ENCODE assay signal across 8 cellular contexts in the genomic region with DNA sequence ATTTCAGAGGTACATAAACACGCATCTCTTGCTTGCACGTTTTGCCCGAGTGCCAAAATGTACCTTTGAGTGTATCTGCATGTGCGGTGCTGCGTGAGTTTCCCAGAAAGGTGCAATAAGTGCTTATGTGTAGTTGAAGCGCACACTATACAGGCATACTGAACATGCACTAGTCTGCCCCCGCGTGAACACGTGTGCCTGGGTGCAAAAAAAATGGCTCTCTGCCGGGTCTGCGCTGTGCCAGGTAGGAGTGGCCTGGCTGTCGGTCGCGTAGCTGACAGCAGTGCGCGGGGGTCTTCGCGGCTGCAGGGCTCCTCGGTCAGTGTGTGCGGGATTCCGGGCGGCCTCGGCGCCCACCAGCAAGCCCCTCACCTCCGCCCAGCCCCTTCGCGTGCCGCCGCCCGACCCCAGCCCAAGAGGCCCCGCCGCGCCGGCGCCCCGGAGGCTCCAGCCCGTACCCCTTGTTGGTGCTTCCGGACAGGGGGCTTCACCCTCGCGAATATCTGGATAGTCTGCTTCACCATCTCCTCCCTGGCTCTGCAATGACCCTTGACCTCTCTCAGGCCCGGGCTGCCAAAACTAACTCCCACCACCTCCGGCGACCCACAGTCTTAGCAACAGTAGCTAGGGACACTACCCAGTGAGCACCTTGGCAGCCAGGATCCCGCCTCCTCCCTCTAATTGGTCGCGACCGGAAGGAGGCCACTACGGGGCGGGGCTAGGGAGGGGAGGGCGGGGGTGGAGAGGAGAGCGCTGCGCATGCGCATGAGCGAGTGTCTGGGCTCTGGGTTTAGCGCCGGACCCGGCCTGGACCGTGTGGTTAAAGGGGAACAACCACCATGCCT. TPM values are rescaled to one million over a fixed set of nuclear protein-coding genes. Genes with fewer than 3 reads are reported as not detected.
A peak's percentile ranks its signal among the peaks of the same experiment; 100 is the strongest.
DNase-seq lines count a peak whose midpoint lies in the region; ATAC-seq and TF ChIP-seq lines count a peak whose summit lies in the region.

A gene with protein sequence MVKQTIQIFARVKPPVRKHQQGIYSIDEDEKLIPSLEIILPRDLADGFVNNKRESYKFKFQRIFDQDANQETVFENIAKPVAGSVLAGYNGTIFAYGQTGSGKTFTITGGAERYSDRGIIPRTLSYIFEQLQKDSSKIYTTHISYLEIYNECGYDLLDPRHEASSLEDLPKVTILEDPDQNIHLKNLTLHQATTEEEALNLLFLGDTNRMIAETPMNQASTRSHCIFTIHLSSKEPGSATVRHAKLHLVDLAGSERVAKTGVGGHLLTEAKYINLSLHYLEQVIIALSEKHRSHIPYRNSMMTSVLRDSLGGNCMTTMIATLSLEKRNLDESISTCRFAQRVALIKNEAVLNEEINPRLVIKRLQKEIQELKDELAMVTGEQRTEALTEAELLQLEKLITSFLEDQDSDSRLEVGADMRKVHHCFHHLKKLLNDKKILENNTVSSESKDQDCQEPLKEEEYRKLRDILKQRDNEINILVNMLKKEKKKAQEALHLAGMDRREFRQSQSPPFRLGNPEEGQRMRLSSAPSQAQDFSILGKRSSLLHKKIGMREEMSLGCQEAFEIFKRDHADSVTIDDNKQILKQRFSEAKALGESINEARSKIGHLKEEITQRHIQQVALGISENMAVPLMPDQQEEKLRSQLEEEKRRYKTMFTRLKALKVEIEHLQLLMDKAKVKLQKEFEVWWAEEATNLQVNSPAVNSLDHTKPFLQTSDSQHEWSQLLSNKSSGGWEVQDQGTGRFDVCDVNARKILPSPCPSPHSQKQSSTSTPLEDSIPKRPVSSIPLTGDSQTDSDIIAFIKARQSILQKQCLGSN (minus strand): TSS at position 622 of the 845 bp plus-strand sequence. CDS start 98 bp downstream, at position 524.

- H3K27ac ChIP-seq in skin epidermis = peak within 1 kb of the TSS in 14 of 21 experiments; percentile 7 to 73 (median 44)

- H3K9me3 Mint-ChIP-seq in activated B cell treated with CpG ODN at 0.5 μM for 24 hours = no peaks in the 10 kb centered on the region

- peak within 1 kb of the TSS; percentile 66 to 68 for H3K4me3 ChIP-seq in cardiac fibroblast (replicated peaks in 1 of 2; ENCODE audit: low read depth in 2 of 2, low read length in 2 of 2)
- H3K4me3 ChIP-seq in skin epidermis = peak within 1 kb of the TSS; percentile 42 to 85 (median 65)

- peaks cover 7% of the 10 kb centered on the region for H3K4me1 Mint-ChIP-seq in activated B cell treated with CpG ODN at 0.5 μM for 24 hours

- CTCF ChIA-PET in activated B cell treated with CpG ODN at 0.5 μM for 24 hours (lab: Charles Lee) = no interaction called here

- DNase-seq in GM13977 (ENCODE audit: low spot score) = peak; percentile 97
- DNase-seq in NCI-H187 (lab: John Stamatoyannopoulos, UW) = peak; percentile 69 to 94
- peak; percentile 39 for DNase-seq in activated B cell treated with CpG ODN at 0.5 μM for 24 hours
- peak; percentile 84 to 93 for DNase-seq in cardiac fibroblast (ENCODE audit: low read depth in 2 of 2)
- DNase-seq in iPS-NIHi7 (ENCODE audit: extremely low spot score) = peak; percentile 99
- DNase-seq in NK-92 treated with Interleukin-12 subunit alpha and Interleukin-12 subunit beta, amount 100 ng/mL, for 24 hours (lab: John Stamatoyannopoulos, UW) = no peak

- ATAC-seq in HG02884 (IDR thresholded peaks at IDR 0.05; ENCODE audit: unreplicated experiment) (peak; percentile 99), activated B cell treated with CpG ODN at 0.5 μM for 24 hours (ENCODE audit: low read depth) (peak; percentile 99)

- intact Hi-C loops in activated B cell treated with CpG ODN at 0.5 μM for 24 hours (cut with micrococcal nuclease) = no loop called here

- no peaks in the 10 kb centered on the region for H3K36me3 Mint-ChIP-seq in activated B cell treated with CpG ODN at 0.5 μM for 24 hours (ENCODE audit: low read depth)

- POLR2A ChIA-PET in activated B cell treated with CpG ODN at 0.5 μM for 24 hours (lab: Charles Lee) = no interaction called here

- H3K4me3 Mint-ChIP-seq in activated B cell treated with CpG ODN at 0.5 μM for 24 hours = peak within 1 kb of the TSS; percentile 88

- H3K27me3 Mint-ChIP-seq in activated B cell treated with CpG ODN at 0.5 μM for 24 hours = peaks cover 4% of the 10 kb centered on the region

- no peak for TF ChIP-seq CTCF in GM13977 (IDR thresholded peaks at IDR 0.05; ENCODE audit: extremely low read depth, insufficient read depth, missing control alignments)
- no peak for TF ChIP-seq CTCF in activated B cell treated with CpG ODN at 0.5 μM for 24 hours (IDR thresholded peaks at IDR 0.05)
- TF ChIP-seq CTCF in cardiac fibroblast (IDR thresholded peaks at IDR 0.05; ENCODE audit: low read depth, low read length) = no peak

- H3K27ac Mint-ChIP-seq in activated B cell treated with CpG ODN at 0.5 μM for 24 hours = no peak within 1 kb of the TSS

- in situ Hi-C loops in GM13977 (cut with MboI; ENCODE audit: low pct_unique_long_range_greater_than_20kb, low sequenced_read_pairs, unreplicated experiment) = no loop called here

RNA-seq across cellular contexts. Expression of the gene that starts here (rescaled TPM):
- total RNA-seq in activated B cell treated with CpG ODN at 0.5 μM for 24 hours = not detected in 2 replicates

Comparison
In these comparisons a context has a peak if more than half of its experiments do, and no peak if none do; other contexts are left out.
1. Peak in DNase-seq and ATAC-seq in activated B cell treated with CpG ODN at 0.5 μM for 24 hours; RNA of the gene not detected or under 1 TPM.